19 cellular contexts compared by ENCODE assay signal in the genomic region with DNA sequence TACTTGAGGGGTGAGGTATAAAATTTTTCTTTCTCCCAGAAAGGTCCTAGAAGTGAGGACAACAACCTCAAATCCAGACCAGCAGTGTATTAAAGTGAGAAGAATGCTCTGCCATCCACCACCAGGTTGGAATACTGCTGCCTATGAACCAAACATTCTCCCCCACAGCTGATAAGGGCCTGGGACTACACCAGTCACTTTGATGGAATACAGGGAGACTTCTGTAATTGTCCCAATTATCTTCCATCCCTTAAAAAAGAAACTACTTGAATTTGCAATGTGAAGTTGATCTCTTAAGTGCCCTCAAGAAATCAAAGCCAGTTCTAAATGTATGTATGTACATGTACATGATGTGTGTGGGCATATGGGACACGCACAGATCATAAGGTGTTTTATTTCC. TPM values are rescaled to one million over a fixed set of nuclear protein-coding genes. Genes with fewer than 3 reads are reported as not detected.
"Had no signal": no experiment of that assay in that cellular context is flagged by ENCODE, and none has a peak within 500 bp of the region (broad histone marks: within the 10 kb centered on the region; RNA-seq: fewer than 3 reads in every experiment).

No MANE protein-coding gene starts in this region.

- H3K4me3 ChIP-seq: lower lobe of right lung, pancreas, skin epidermis, upper lobe of left lung had no signal

- H3K9me3 ChIP-seq: lower lobe of right lung, pancreas had no signal

- H3K36me3 Mint-ChIP-seq: naive B cell had no signal

- H3K4me3 Mint-ChIP-seq: activated CD4-positive, alpha-beta memory T cell treated with anti-CD3 and anti-CD28 coated beads for 36 hours; activated CD4-positive, alpha-beta T cell treated with anti-CD3 and anti-CD28 coated beads for 36 hours; activated CD8-positive, alpha-beta memory T cell treated with anti-CD3 and anti-CD28 coated beads, Interleukin-2, amount 10 ng/mL, durations not matched to agents 7 days and 5 days; activated naive CD4-positive, alpha-beta T cell treated with anti-CD3 and anti-CD28 coated beads for 36 hours; activated naive CD8-positive, alpha-beta T cell treated with anti-CD3 and anti-CD28 coated beads, Interleukin-2, amount 50 U/mL, for 24 hours; stimulated activated naive CD8-positive, alpha-beta T cell treated with anti-CD3 and anti-CD28 coated beads, Interleukin-15, Interleukin-2, amounts not matched to agents 100 ng/mL and 50 ng/mL, for 24 hours had no signal

- H3K36me3 ChIP-seq: lower lobe of right lung, pancreas, upper lobe of left lung had no signal

- H3K9me3 Mint-ChIP-seq: activated CD4-positive, alpha-beta memory T cell treated with anti-CD3 and anti-CD28 coated beads for 36 hours; activated T-helper 2 cell treated with anti-CD3 and anti-CD28 coated beads, Interferon-gamma antibody, Interleukin-2, Interleukin-4, amounts not matched to agents 10 μg/mL and 5 μg/mL and 100 μg/mL, durations not matched to agents 14 hours and 24 hours and 36 hours; stimulated activated naive CD8-positive, alpha-beta T cell treated with anti-CD3 and anti-CD28 coated beads, Interleukin-15, Interleukin-2, amounts not matched to agents 100 ng/mL and 50 ng/mL, for 24 hours had no signal

- DNase-seq: activated CD4-positive, alpha-beta memory T cell treated with anti-CD3 and anti-CD28 coated beads for 36 hours; activated CD4-positive, alpha-beta T cell treated with anti-CD3 and anti-CD28 coated beads for 36 hours; activated CD8-positive, alpha-beta memory T cell treated with anti-CD3 and anti-CD28 coated beads, Interleukin-2, amount 10 ng/mL, durations not matched to agents 7 days and 5 days; activated naive CD4-positive, alpha-beta T cell treated with anti-CD3 and anti-CD28 coated beads for 36 hours; activated naive CD8-positive, alpha-beta T cell treated with anti-CD3 and anti-CD28 coated beads, Interleukin-2, amount 50 U/mL, for 24 hours; activated T-cell treated with anti-CD3 and anti-CD28 coated beads, Interleukin-2, amount 50 U/mL, for 1 hour; caudate nucleus; kidney glomerular epithelial cell; lower lobe of right lung; naive B cell; pancreas; T-helper 1 cell; upper lobe of left lung had no signal

- H3K27ac ChIP-seq: lower lobe of right lung, pancreas, SK-N-MC, skin epidermis, upper lobe of left lung had no signal

- H3K27ac Mint-ChIP-seq: activated CD4-positive, alpha-beta memory T cell treated with anti-CD3 and anti-CD28 coated beads for 36 hours; activated CD4-positive, alpha-beta T cell treated with anti-CD3 and anti-CD28 coated beads for 36 hours; activated CD8-positive, alpha-beta memory T cell treated with anti-CD3 and anti-CD28 coated beads, Interleukin-2, amount 10 ng/mL, durations not matched to agents 7 days and 5 days; activated naive CD4-positive, alpha-beta T cell treated with anti-CD3 and anti-CD28 coated beads for 36 hours; activated naive CD8-positive, alpha-beta T cell treated with anti-CD3 and anti-CD28 coated beads, Interleukin-2, amount 50 U/mL, for 24 hours; activated T-helper 2 cell treated with anti-CD3 and anti-CD28 coated beads, Interferon-gamma antibody, Interleukin-2, Interleukin-4, amounts not matched to agents 10 μg/mL and 5 μg/mL and 100 μg/mL, durations not matched to agents 14 hours and 24 hours and 36 hours; stimulated activated naive CD8-positive, alpha-beta T cell treated with anti-CD3 and anti-CD28 coated beads, Interleukin-15, Interleukin-2, amounts not matched to agents 100 ng/mL and 50 ng/mL, for 24 hours had no signal

RNA-seq across cellular contexts. Expression of gene TBX20, which starts 3.0 kb away (rescaled TPM):
- total RNA-seq: activated naive CD4-positive, alpha-beta T cell treated with anti-CD3 and anti-CD28 coated beads for 36 hours; esophagus mucosa; pancreas; temporal lobe had no signal
